In genomic region chr2:165470351-165470750, GRCh38 we compare ENCODE assay signal across 10 cellular contexts. TPM values are rescaled to one million over a fixed set of nuclear protein-coding genes. Genes with fewer than 3 reads are reported as not detected.
A peak's percentile ranks its signal among the peaks of the same experiment; 100 is the strongest.
DNase-seq lines count a peak whose midpoint lies in the region; ATAC-seq, FAIRE-seq and TF ChIP-seq lines count a peak whose summit lies in the region.
"Had no signal": no experiment of that assay in that cellular context is flagged by ENCODE, and none has a peak within 500 bp of the region (broad histone marks: within the 10 kb centered on the region; RNA-seq: fewer than 3 reads in every experiment).

No MANE protein-coding gene starts in this region.

- H3K4me3 ChIP-seq in astrocyte (ENCODE audit: insufficient read depth, low read depth, low read length) = peak overlapping the region; percentile 77
- peak overlapping the region; percentile 59 for H3K4me3 ChIP-seq in hepatocyte
- H3K4me3 ChIP-seq in rectal smooth muscle tissue (ENCODE audit: low read length) = peak overlapping the region; percentile 29

- no peaks in the 10 kb centered on the region for H3K36me3 Mint-ChIP-seq in astrocyte (ENCODE audit: low read depth, unreplicated experiment)
- no peaks in the 10 kb centered on the region for H3K36me3 Mint-ChIP-seq in stimulated activated memory B cell treated with anti-CD40 and anti-IgM and Interleukin-4, amounts not matched to agents 10 μg/mL and 1 μg/mL and 100 μg/mL, for 72 hours

- no peak for ATAC-seq in HG03354 (IDR thresholded peaks at IDR 0.05; ENCODE audit: poor library complexity, severe bottlenecking, unreplicated experiment)
- ATAC-seq in stimulated activated naive CD8-positive, alpha-beta T cell treated with anti-CD3 and anti-CD28 coated beads, Interleukin-15, Interleukin-2, amounts not matched to agents 100 U/mL and 50 U/mL, for 24 hours = no peak
- ATAC-seq in stimulated activated memory B cell treated with anti-CD40 and anti-IgM and Interleukin-4, amounts not matched to agents 10 μg/mL and 1 μg/mL and 100 μg/mL, for 72 hours = no peak

- H3K4me3 Mint-ChIP-seq in astrocyte (ENCODE audit: unreplicated experiment) = peak overlapping the region; percentile 93
- H3K4me3 Mint-ChIP-seq in stimulated activated memory B cell treated with anti-CD40 and anti-IgM and Interleukin-4, amounts not matched to agents 10 μg/mL and 1 μg/mL and 100 μg/mL, for 72 hours = no peak overlapping the region

- TF ChIP-seq CTCF in astrocyte (IDR thresholded peaks at IDR 0.05; ENCODE audit: insufficient read depth, low read depth, low read length) (no peak), hepatocyte (IDR thresholded peaks at IDR 0.05; ENCODE audit: poor library complexity) (no peak)

- H4K20me1 ChIP-seq in astrocyte (ENCODE audit: insufficient read depth, low read length) (no peaks in the 10 kb centered on the region), hepatocyte (ENCODE audit: insufficient read depth, poor library complexity, severe bottlenecking) (no peaks in the 10 kb centered on the region)

- H3K79me2 ChIP-seq in astrocyte (ENCODE audit: insufficient read depth, low read length) (no peaks in the 10 kb centered on the region), hepatocyte (peaks cover 47% of the 10 kb centered on the region)

- H3K27me3 ChIP-seq in astrocyte (ENCODE audit: insufficient read depth, low read length) (no peaks in the 10 kb centered on the region), hepatocyte (no peaks in the 10 kb centered on the region), rectal smooth muscle tissue (ENCODE audit: control insufficient read depth, insufficient read depth, low read length) (no peaks in the 10 kb centered on the region)

- H3K4me1 ChIP-seq in ES-I3 (ENCODE audit: insufficient read depth, low read length) (peaks cover 18% of the 10 kb centered on the region; the same call in 1 of the 2 replicates), astrocyte (ENCODE audit: insufficient read depth, low read length) (no peaks in the 10 kb centered on the region), hepatocyte (ENCODE audit: insufficient read depth) (peaks cover 8% of the 10 kb centered on the region), rectal smooth muscle tissue (ENCODE audit: control insufficient read depth, insufficient read depth, low read length) (no peaks in the 10 kb centered on the region)

- H3K4me2 ChIP-seq in astrocyte (ENCODE audit: low read length) = peak overlapping the region; percentile 85
- H3K4me2 ChIP-seq in hepatocyte = peak overlapping the region; percentile 71

- no peak overlapping the region for H3K27ac ChIP-seq in astrocyte (ENCODE audit: low read depth, low read length)
- peak overlapping the region; percentile 21 for H3K27ac ChIP-seq in hepatocyte
- no peak overlapping the region for H3K27ac ChIP-seq in rectal smooth muscle tissue (ENCODE audit: low read depth, low read length)
- H3K27ac ChIP-seq: neutrophil had no signal

- peaks cover 10% of the 10 kb centered on the region for H3K4me1 Mint-ChIP-seq in astrocyte (ENCODE audit: low read depth, unreplicated experiment)
- no peaks in the 10 kb centered on the region for H3K4me1 Mint-ChIP-seq in stimulated activated memory B cell treated with anti-CD40 and anti-IgM and Interleukin-4, amounts not matched to agents 10 μg/mL and 1 μg/mL and 100 μg/mL, for 72 hours

- no peaks in the 10 kb centered on the region for H3K27me3 Mint-ChIP-seq in astrocyte (ENCODE audit: low read depth, unreplicated experiment)
- H3K27me3 Mint-ChIP-seq in stimulated activated memory B cell treated with anti-CD40 and anti-IgM and Interleukin-4, amounts not matched to agents 10 μg/mL and 1 μg/mL and 100 μg/mL, for 72 hours = no peaks in the 10 kb centered on the region

- DNase-seq in astrocyte (ENCODE audit: low read depth) = no peak
- DNase-seq in hepatocyte (ENCODE audit: low spot score) = no peak
- DNase-seq in stimulated activated naive CD8-positive, alpha-beta T cell treated with anti-CD3 and anti-CD28 coated beads, Interleukin-15, Interleukin-2, amounts not matched to agents 100 U/mL and 50 U/mL, for 24 hours = no peak
- DNase-seq in UCSD-AML1 (lab: John Stamatoyannopoulos, UW; ENCODE audit: unreplicated experiment) = no peak
- DNase-seq: SW 1271 had no signal

- H2AFZ ChIP-seq in astrocyte (ENCODE audit: low read depth, low read length) (peak overlapping the region; percentile 66), hepatocyte (peak overlapping the region; percentile 43)

- H3K9me2 ChIP-seq in hepatocyte (replicated peaks; ENCODE audit: insufficient read depth) = no peaks in the 10 kb centered on the region

- no peaks in the 10 kb centered on the region for H3K9me3 Mint-ChIP-seq in astrocyte (ENCODE audit: unreplicated experiment)
- H3K9me3 Mint-ChIP-seq in stimulated activated memory B cell treated with anti-CD40 and anti-IgM and Interleukin-4, amounts not matched to agents 10 μg/mL and 1 μg/mL and 100 μg/mL, for 72 hours = no peaks in the 10 kb centered on the region

- H3K36me3 ChIP-seq in ES-I3 (ENCODE audit: insufficient read depth, low read length) (no peaks in the 10 kb centered on the region), astrocyte (ENCODE audit: insufficient read depth, low read length) (no peaks in the 10 kb centered on the region), hepatocyte (replicated peaks; ENCODE audit: insufficient read depth, low read depth) (no peaks in the 10 kb centered on the region), rectal smooth muscle tissue (ENCODE audit: control insufficient read depth, insufficient read depth, low read length) (no peaks in the 10 kb centered on the region)
- H3K36me3 ChIP-seq: neutrophil had no signal

- H3K27ac Mint-ChIP-seq in astrocyte (ENCODE audit: unreplicated experiment) = no peak overlapping the region
- no peak overlapping the region for H3K27ac Mint-ChIP-seq in stimulated activated memory B cell treated with anti-CD40 and anti-IgM and Interleukin-4, amounts not matched to agents 10 μg/mL and 1 μg/mL and 100 μg/mL, for 72 hours

- no peaks in the 10 kb centered on the region for H3K9me3 ChIP-seq in ES-I3 (ENCODE audit: control insufficient read depth, insufficient read depth, low read length)
- no peaks in the 10 kb centered on the region for H3K9me3 ChIP-seq in astrocyte (ENCODE audit: insufficient read depth, low read depth, low read length)
- H3K9me3 ChIP-seq in hepatocyte (ENCODE audit: low read depth) = no peaks in the 10 kb centered on the region
- H3K9me3 ChIP-seq: neutrophil had no signal

- peak; percentile 5 for FAIRE-seq in astrocyte (lab: Jason Lieb, UNC)

- H3K9ac ChIP-seq in ES-I3 (ENCODE audit: low read depth, low read length) = peak overlapping the region; percentile 63; the same call in 1 of the 2 replicates
- peak overlapping the region; percentile 70 for H3K9ac ChIP-seq in astrocyte (ENCODE audit: low read length)
- no peak overlapping the region for H3K9ac ChIP-seq in rectal smooth muscle tissue (ENCODE audit: low read length)

RNA-seq across cellular contexts. Expression of gene CSRNP3, which starts 0.9 kb away (rescaled TPM):
- total RNA-seq in astrocyte (5.9 and 6.5 TPM in 2 replicates), hepatocyte (8.1 and 14.0 TPM in 2 replicates)
- polyA plus RNA-seq in hepatocyte = 3.0 and 6.9 TPM in 2 replicates
